In genomic region chr10:95374597-95375209, GRCh38 we compare ENCODE assay signal across 8 cellular contexts.
A peak's percentile ranks its signal among the peaks of the same experiment; 100 is the strongest.
DNase-seq lines count a peak whose midpoint lies in the region; ATAC-seq and TF ChIP-seq lines count a peak whose summit lies in the region.

No MANE protein-coding gene starts in this region.

- no peak overlapping the region for H3K4me3 Mint-ChIP-seq in WTC11
- no peak overlapping the region for H3K4me3 Mint-ChIP-seq in effector memory CD8-positive, alpha-beta T cell
- H3K4me3 Mint-ChIP-seq in memory B cell, result no peak overlapping the region

- peak; percentile 96 for ATAC-seq in GM18868 (IDR thresholded peaks at IDR 0.05; ENCODE audit: unreplicated experiment)
- peak; percentile 89 for ATAC-seq in HG03108 (IDR thresholded peaks at IDR 0.05; ENCODE audit: unreplicated experiment)
- peak; percentile 98 for ATAC-seq in WTC11
- peak; percentile 51 for ATAC-seq in effector memory CD8-positive, alpha-beta T cell (replicated peaks)
- ATAC-seq in memory B cell (ENCODE audit: low read depth), result peak; percentile 89

- H3K27me3 Mint-ChIP-seq in WTC11 (ENCODE audit: low read depth) (no peaks in the 10 kb centered on the region), memory B cell (peaks cover 22% of the 10 kb centered on the region)
- peaks cover 23 to 31% of the 10 kb centered on the region in 2 donors for H3K27me3 Mint-ChIP-seq in effector memory CD8-positive, alpha-beta T cell

- no peak overlapping the region for H3K27ac Mint-ChIP-seq in WTC11
- H3K27ac Mint-ChIP-seq in effector memory CD8-positive, alpha-beta T cell, result no peak overlapping the region
- no peak overlapping the region for H3K27ac Mint-ChIP-seq in memory B cell

- H3K4me1 Mint-ChIP-seq in WTC11 (peaks cover 28% of the 10 kb centered on the region), memory B cell (peaks cover 3% of the 10 kb centered on the region)
- H3K4me1 Mint-ChIP-seq in effector memory CD8-positive, alpha-beta T cell (ENCODE audit: low read depth in 2 of 2), result peaks cover 0 to 3% of the 10 kb centered on the region in 2 donors

- TF ChIP-seq CTCF in WTC11 (IDR thresholded peaks at IDR 0.05), result peak; percentile 99

- no peaks in the 10 kb centered on the region for H3K9me3 Mint-ChIP-seq in WTC11
- peaks cover 3 to 7% of the 10 kb centered on the region in 2 donors for H3K9me3 Mint-ChIP-seq in effector memory CD8-positive, alpha-beta T cell
- peaks cover 3% of the 10 kb centered on the region for H3K9me3 Mint-ChIP-seq in memory B cell

- H3K36me3 Mint-ChIP-seq in WTC11, result peaks cover 2% of the 10 kb centered on the region; the same call in 1 of the 2 replicates
- no peaks in the 10 kb centered on the region for H3K36me3 Mint-ChIP-seq in effector memory CD8-positive, alpha-beta T cell (ENCODE audit: insufficient read depth)
- peaks cover 4% of the 10 kb centered on the region for H3K36me3 Mint-ChIP-seq in memory B cell

- DNase-seq in C1 segment of cervical spinal cord (lab: John Stamatoyannopoulos, UW) (peak in 12 of 14 donors; percentile 19 to 76 (median 61)), NCI-H2196 (lab: John Stamatoyannopoulos, UW; ENCODE audit: unreplicated experiment) (peak; percentile 70), WTC11 (ENCODE audit: low spot score) (peak; percentile 86), memory B cell (ENCODE audit: low spot score in 2 of 2) (peak; percentile 37 to 38)
- DNase-seq in effector memory CD8-positive, alpha-beta T cell, result peak; percentile 22 to 31 (median 24)
- DNase-seq in stimulated activated CD8-positive, alpha-beta memory T cell treated with anti-CD3 and anti-CD28 coated beads, Interleukin-7, amount 100 ng/mL, for 48 hours (ENCODE audit: extremely low read depth in 1 of 2, low read depth in 1 of 2), result peak; percentile 39 to 56

- POLR2A ChIA-PET in WTC11 (lab: Charles Lee), result interaction anchor here (0.6 to 1.3 kb wide), 3 partner anchors 14 to 668 kb away, joined by 3 to 5 read pairs (median 3); no protein-coding TSS in a partner anchor

- CTCF ChIA-PET in WTC11 (lab: Charles Lee), result interaction anchor here (0.5 to 6.4 kb wide), 48 partner anchors 8 to 533 kb away, joined by 3 to 79 read pairs (median 4); partner anchors contain the start of genes CC2D2B and TCTN3

TF ChIP-seq in WTC11, 78 proteins besides CTCF, POLR2A, EP300 and RAD21:
- 0 out of 2 replicates have a peak, but pooled peaks have one; percentile 28 for TF ChIP-seq NFE2L1 (CRISPR knock-in tag; IDR thresholded peaks at IDR 0.05)
- TF ChIP-seq ATF6 (CRISPR knock-in tag; IDR thresholded peaks at IDR 0.05), result no peak

Comparison
In these comparisons a context has a peak if more than half of its experiments do, and no peak if none do; other contexts are left out.
1. Peak in every context shown above with its lines: DNase-seq and ATAC-seq.
2. DNase-seq: peak in every context shown above with its lines; median percentile 86 in WTC11; 70 in NCI-H2196; 61 in C1 segment of cervical spinal cord; 48 in stimulated activated CD8-positive, alpha-beta memory T cell treated with anti-CD3 and anti-CD28 coated beads, Interleukin-7, amount 100 ng/mL, for 48 hours; 38 in memory B cell; 24 in effector memory CD8-positive, alpha-beta T cell.